ENCODE assay signal across 14 cellular contexts in genomic region chr4:5878359-5878758, GRCh38. TPM values are rescaled to one million over a fixed set of nuclear protein-coding genes. Genes with fewer than 3 reads are reported as not detected.
DNase-seq lines count a peak whose midpoint lies in the region; ATAC-seq and FAIRE-seq lines count a peak whose summit lies in the region.
"Had no signal": no experiment of that assay in that cellular context is flagged by ENCODE, and none has a peak within 500 bp of the region (broad histone marks: within the 10 kb centered on the region; RNA-seq: fewer than 3 reads in every experiment).

No MANE protein-coding gene starts in this region.

- no peaks in the 10 kb centered on the region for H3K4me1 Mint-ChIP-seq in activated naive CD8-positive, alpha-beta T cell treated with anti-CD3 and anti-CD28 coated beads, Interleukin-2, amount 50 U/mL, for 24 hours
- no peaks in the 10 kb centered on the region for H3K4me1 Mint-ChIP-seq in activated naive CD8-positive, alpha-beta T cell treated with anti-CD3 and anti-CD28 coated beads for 36 hours
- H3K4me1 Mint-ChIP-seq in stimulated activated naive CD8-positive, alpha-beta T cell treated with anti-CD3 and anti-CD28 coated beads, Interleukin-15, amount 100 ng/mL, for 72 hours = no peaks in the 10 kb centered on the region
- H3K4me1 Mint-ChIP-seq: CD8-positive, alpha-beta memory T cell had no signal

- FAIRE-seq in islet of Langerhans (lab: Jason Lieb, UNC) = peak; percentile 98
- FAIRE-seq: A204.1 had no signal

- ATAC-seq in activated naive CD8-positive, alpha-beta T cell treated with anti-CD3 and anti-CD28 coated beads, Interleukin-2, amount 50 U/mL, for 24 hours = no peak
- no peak for ATAC-seq in stimulated activated naive CD8-positive, alpha-beta T cell treated with anti-CD3 and anti-CD28 coated beads, Interleukin-15, amount 100 ng/mL, for 72 hours

- no peak overlapping the region for H3K4me3 Mint-ChIP-seq in activated naive CD8-positive, alpha-beta T cell treated with anti-CD3 and anti-CD28 coated beads, Interleukin-2, amount 50 U/mL, for 24 hours
- no peak overlapping the region for H3K4me3 Mint-ChIP-seq in activated naive CD8-positive, alpha-beta T cell treated with anti-CD3 and anti-CD28 coated beads for 36 hours
- H3K4me3 Mint-ChIP-seq in stimulated activated naive CD8-positive, alpha-beta T cell treated with anti-CD3 and anti-CD28 coated beads, Interleukin-15, amount 100 ng/mL, for 72 hours = no peak overlapping the region
- H3K4me3 Mint-ChIP-seq: CD8-positive, alpha-beta memory T cell had no signal

- no peaks in the 10 kb centered on the region for H3K36me3 Mint-ChIP-seq in activated naive CD8-positive, alpha-beta T cell treated with anti-CD3 and anti-CD28 coated beads, Interleukin-2, amount 50 U/mL, for 24 hours (ENCODE audit: low read depth)
- H3K36me3 Mint-ChIP-seq in activated naive CD8-positive, alpha-beta T cell treated with anti-CD3 and anti-CD28 coated beads for 36 hours = no peaks in the 10 kb centered on the region
- H3K36me3 Mint-ChIP-seq: CD8-positive, alpha-beta memory T cell had no signal

- no peak overlapping the region for H3K27ac Mint-ChIP-seq in activated naive CD8-positive, alpha-beta T cell treated with anti-CD3 and anti-CD28 coated beads, Interleukin-2, amount 50 U/mL, for 24 hours
- H3K27ac Mint-ChIP-seq in activated naive CD8-positive, alpha-beta T cell treated with anti-CD3 and anti-CD28 coated beads for 36 hours = no peak overlapping the region
- H3K27ac Mint-ChIP-seq in stimulated activated naive CD8-positive, alpha-beta T cell treated with anti-CD3 and anti-CD28 coated beads, Interleukin-15, amount 100 ng/mL, for 72 hours = no peak overlapping the region
- H3K27ac Mint-ChIP-seq: CD8-positive, alpha-beta memory T cell had no signal

- H3K9me3 Mint-ChIP-seq in activated naive CD8-positive, alpha-beta T cell treated with anti-CD3 and anti-CD28 coated beads, Interleukin-2, amount 50 U/mL, for 24 hours = peaks cover 5% of the 10 kb centered on the region
- peaks cover 1% of the 10 kb centered on the region for H3K9me3 Mint-ChIP-seq in activated naive CD8-positive, alpha-beta T cell treated with anti-CD3 and anti-CD28 coated beads for 36 hours
- H3K9me3 Mint-ChIP-seq in stimulated activated naive CD8-positive, alpha-beta T cell treated with anti-CD3 and anti-CD28 coated beads, Interleukin-15, amount 100 ng/mL, for 72 hours = peaks cover 0 to 24% of the 10 kb centered on the region in 2 donors

- peak; percentile 39 for DNase-seq in NCI-H2029 (lab: John Stamatoyannopoulos, UW)
- DNase-seq in NCI-H2029 treated with DMSO at 0.1 percent for 48 hours (lab: John Stamatoyannopoulos, UW) = no peak
- peak; percentile 22 for DNase-seq in DMS53 treated with DMSO at 0.1 percent for 48 hours (lab: John Stamatoyannopoulos, UW; ENCODE audit: unreplicated experiment)
- peak; percentile 48 for DNase-seq in NCI-H2081 treated with DMSO at 0.1 percent for 48 hours (lab: John Stamatoyannopoulos, UW)
- DNase-seq in activated naive CD8-positive, alpha-beta T cell treated with anti-CD3 and anti-CD28 coated beads, Interleukin-2, amount 50 U/mL, for 24 hours = no peak
- no peak for DNase-seq in activated naive CD8-positive, alpha-beta T cell treated with anti-CD3 and anti-CD28 coated beads for 36 hours
- no peak for DNase-seq in stimulated activated naive CD8-positive, alpha-beta T cell treated with anti-CD3 and anti-CD28 coated beads, Interleukin-15, amount 100 ng/mL, for 72 hours
- DNase-seq: CD8-positive, alpha-beta memory T cell; NCI-H2107; NCI-H526; SW 1271 had no signal

- H3K27me3 Mint-ChIP-seq in activated naive CD8-positive, alpha-beta T cell treated with anti-CD3 and anti-CD28 coated beads, Interleukin-2, amount 50 U/mL, for 24 hours = peaks cover 19% of the 10 kb centered on the region
- H3K27me3 Mint-ChIP-seq in activated naive CD8-positive, alpha-beta T cell treated with anti-CD3 and anti-CD28 coated beads for 36 hours = peaks cover 10% of the 10 kb centered on the region
- H3K27me3 Mint-ChIP-seq in stimulated activated naive CD8-positive, alpha-beta T cell treated with anti-CD3 and anti-CD28 coated beads, Interleukin-15, amount 100 ng/mL, for 72 hours = peaks cover 12% of the 10 kb centered on the region

RNA-seq across cellular contexts. Expression of gene CRMP1, which starts 14.5 kb away (rescaled TPM):
- total RNA-seq in activated naive CD8-positive, alpha-beta T cell treated with anti-CD3 and anti-CD28 coated beads for 36 hours = not detected
- total RNA-seq: CD8-positive, alpha-beta memory T cell; M059J had no signal

Comparison
In these comparisons a context has a peak if more than half of its experiments do, and no peak if none do; other contexts are left out.
1. DNase-seq: peak in NCI-H2029 (single experiment), DMS53 treated with DMSO at 0.1 percent for 48 hours (single experiment) and NCI-H2081 treated with DMSO at 0.1 percent for 48 hours (single experiment); none in NCI-H2029 treated with DMSO at 0.1 percent for 48 hours (single experiment), activated naive CD8-positive, alpha-beta T cell treated with anti-CD3 and anti-CD28 coated beads, Interleukin-2, amount 50 U/mL, for 24 hours (single experiment), activated naive CD8-positive, alpha-beta T cell treated with anti-CD3 and anti-CD28 coated beads for 36 hours (single experiment) and stimulated activated naive CD8-positive, alpha-beta T cell treated with anti-CD3 and anti-CD28 coated beads, Interleukin-15, amount 100 ng/mL, for 72 hours (0 of 2).